Comparison of ENCODE assay signal across 1 cellular context in the genomic region with DNA sequence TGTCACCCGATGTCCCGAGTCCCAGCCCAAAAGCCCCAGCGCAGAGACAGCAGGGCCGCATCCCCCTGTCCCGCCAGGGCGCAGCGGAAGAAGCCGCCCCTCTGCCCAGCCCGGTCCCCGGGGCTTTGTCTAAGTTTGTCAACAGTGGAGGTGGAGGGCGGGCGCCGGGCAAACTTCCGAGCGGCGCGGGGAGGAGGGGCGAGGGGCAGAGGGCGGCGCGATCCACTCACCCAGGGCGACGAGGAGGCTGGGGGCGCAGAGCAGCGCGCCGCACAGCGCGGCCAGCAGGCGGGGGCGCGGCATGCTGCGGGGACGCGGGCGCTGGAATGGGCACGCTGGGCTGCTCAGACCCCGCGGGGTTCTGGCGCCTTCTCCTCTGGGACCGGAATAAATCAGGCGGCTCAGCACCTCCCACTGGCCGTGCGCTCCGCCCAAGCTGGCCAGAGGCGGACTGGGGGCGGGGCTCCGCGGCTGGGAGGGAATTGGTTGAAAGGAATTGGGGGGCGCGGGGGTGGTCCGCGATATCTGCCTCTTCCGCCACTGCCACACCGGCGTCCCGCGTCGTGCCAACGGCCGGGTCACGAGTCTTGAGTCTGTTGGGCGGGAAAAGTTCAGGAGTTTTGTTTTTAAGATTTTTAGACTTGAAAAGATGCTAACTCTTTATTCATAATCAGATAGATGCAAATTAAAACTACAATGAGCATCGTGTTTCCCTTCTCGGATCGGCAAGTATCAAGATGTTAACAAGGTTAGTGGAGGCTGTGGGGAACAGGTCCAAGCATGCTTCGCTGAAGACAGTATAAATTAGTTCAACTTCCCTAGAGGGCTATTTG.
TF ChIP-seq lines count a peak whose summit lies in the region.

A gene with protein sequence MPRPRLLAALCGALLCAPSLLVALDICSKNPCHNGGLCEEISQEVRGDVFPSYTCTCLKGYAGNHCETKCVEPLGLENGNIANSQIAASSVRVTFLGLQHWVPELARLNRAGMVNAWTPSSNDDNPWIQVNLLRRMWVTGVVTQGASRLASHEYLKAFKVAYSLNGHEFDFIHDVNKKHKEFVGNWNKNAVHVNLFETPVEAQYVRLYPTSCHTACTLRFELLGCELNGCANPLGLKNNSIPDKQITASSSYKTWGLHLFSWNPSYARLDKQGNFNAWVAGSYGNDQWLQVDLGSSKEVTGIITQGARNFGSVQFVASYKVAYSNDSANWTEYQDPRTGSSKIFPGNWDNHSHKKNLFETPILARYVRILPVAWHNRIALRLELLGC (minus strand): TSS at position 363 of the 833 bp plus-strand sequence. CDS start 60 bp downstream, at position 303.

TF ChIP-seq in K562, 482 proteins besides CTCF, POLR2A, EP300 and RAD21 (continued from another document and continues in another):
- TF ChIP-seq, protein P1, sequence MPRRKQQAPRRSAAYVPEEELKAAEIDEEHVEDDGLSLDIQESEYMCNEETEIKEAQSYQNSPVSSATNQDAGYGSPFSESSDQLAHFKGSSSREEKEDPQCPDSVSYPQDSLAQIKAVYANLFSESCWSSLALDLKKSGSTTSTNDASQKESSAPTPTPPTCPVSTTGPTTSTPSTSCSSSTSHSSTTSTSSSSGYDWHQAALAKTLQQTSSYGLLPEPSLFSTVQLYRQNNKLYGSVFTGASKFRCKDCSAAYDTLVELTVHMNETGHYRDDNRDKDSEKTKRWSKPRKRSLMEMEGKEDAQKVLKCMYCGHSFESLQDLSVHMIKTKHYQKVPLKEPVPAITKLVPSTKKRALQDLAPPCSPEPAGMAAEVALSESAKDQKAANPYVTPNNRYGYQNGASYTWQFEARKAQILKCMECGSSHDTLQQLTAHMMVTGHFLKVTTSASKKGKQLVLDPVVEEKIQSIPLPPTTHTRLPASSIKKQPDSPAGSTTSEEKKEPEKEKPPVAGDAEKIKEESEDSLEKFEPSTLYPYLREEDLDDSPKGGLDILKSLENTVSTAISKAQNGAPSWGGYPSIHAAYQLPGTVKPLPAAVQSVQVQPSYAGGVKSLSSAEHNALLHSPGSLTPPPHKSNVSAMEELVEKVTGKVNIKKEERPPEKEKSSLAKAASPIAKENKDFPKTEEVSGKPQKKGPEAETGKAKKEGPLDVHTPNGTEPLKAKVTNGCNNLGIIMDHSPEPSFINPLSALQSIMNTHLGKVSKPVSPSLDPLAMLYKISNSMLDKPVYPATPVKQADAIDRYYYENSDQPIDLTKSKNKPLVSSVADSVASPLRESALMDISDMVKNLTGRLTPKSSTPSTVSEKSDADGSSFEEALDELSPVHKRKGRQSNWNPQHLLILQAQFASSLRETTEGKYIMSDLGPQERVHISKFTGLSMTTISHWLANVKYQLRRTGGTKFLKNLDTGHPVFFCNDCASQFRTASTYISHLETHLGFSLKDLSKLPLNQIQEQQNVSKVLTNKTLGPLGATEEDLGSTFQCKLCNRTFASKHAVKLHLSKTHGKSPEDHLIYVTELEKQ (CRISPR knock-in tag; IDR thresholded peaks at IDR 0.05) = no peak
- TF ChIP-seq FOXM1 (IDR thresholded peaks at IDR 0.05; ENCODE audit: low read depth) (no peak), FOXM1 (CRISPR knock-in tag; IDR thresholded peaks at IDR 0.05; ENCODE audit: low read depth) (no peak), MTA3 (IDR thresholded peaks at IDR 0.05; ENCODE audit: borderline replicate concordance) (0 out of 2 replicates have a peak, but pooled peaks have one; percentile 37), ZNF57 (CRISPR knock-in tag; IDR thresholded peaks at IDR 0.05) (no peak), ELF1 (tag; IDR thresholded peaks at IDR 0.05) (no peak), TAF9B (IDR thresholded peaks at IDR 0.05; ENCODE audit: partially characterized antibody) (no peak), HOXB6 (CRISPR knock-in tag; IDR thresholded peaks at IDR 0.05; ENCODE audit: borderline replicate concordance) (no peak), TBL1XR1 (IDR thresholded peaks at IDR 0.05; ENCODE audit: low read length in 2 of 2) (no peak), ZNF316 (IDR thresholded peaks at IDR 0.05) (no peak), FOS (IDR thresholded peaks at IDR 0.05; ENCODE audit: extremely low read depth, insufficient read length) (no peak), PHF20 (IDR thresholded peaks at IDR 0.05; ENCODE audit: partially characterized antibody) (peak; percentile 13), NONO (IDR thresholded peaks at IDR 0.05; ENCODE audit: low read depth in 2 of 2, low read length in 1 of 2) (peak; percentile 63 to 97; a peak in 3 of 4 replicates), POLR2G (IDR thresholded peaks at IDR 0.05; ENCODE audit: low read depth, low read length) (peak; percentile 99), ZNF445 (CRISPR knock-in tag; IDR thresholded peaks at IDR 0.05; ENCODE audit: low read depth) (no peak), PTTG1 (tag; IDR thresholded peaks at IDR 0.05; ENCODE audit: low read depth) (no peak), ZNF324 (CRISPR knock-in tag; IDR thresholded peaks at IDR 0.05) (no peak), ATF4 (CRISPR knock-in tag; IDR thresholded peaks at IDR 0.05) (no peak), ZFP36 (IDR thresholded peaks at IDR 0.05; ENCODE audit: low read depth, low read length, partially characterized antibody) (no peak), ZBTB2 (IDR thresholded peaks at IDR 0.05) (0 out of 2 replicates have a peak, but pooled peaks have one; percentile 15), ZNF274 (IDR thresholded peaks at IDR 0.05; ENCODE audit: borderline replicate concordance, low read depth, low read length) (no peak), MEF2A (IDR thresholded peaks at IDR 0.05; ENCODE audit: control insufficient read depth, low read depth, low read length) (no peak), POLR2AphosphoS5 (IDR thresholded peaks at IDR 0.05; ENCODE audit: control insufficient read depth, insufficient read depth, low read depth, low read length) (peak; percentile 78; the same call in 1 of the 2 replicates), E2F5 (CRISPR knock-in tag; IDR thresholded peaks at IDR 0.05) (no peak), ZNF830 (CRISPR knock-in tag; IDR thresholded peaks at IDR 0.05) (no peak), CBFA2T3 (IDR thresholded peaks at IDR 0.05) (0 out of 2 replicates have a peak, but pooled peaks have one; percentile 12), TEAD1 (CRISPR knock-in tag; IDR thresholded peaks at IDR 0.05) (peak; percentile 20 to 69; a peak in 1 of 4 replicates), TCF7L2 (IDR thresholded peaks at IDR 0.05; ENCODE audit: low read depth, low read length) (no peak), NUFIP1 (IDR thresholded peaks at IDR 0.05; ENCODE audit: partially characterized antibody) (no peak), TBP (optimal IDR thresholded peaks at IDR 0.05; ENCODE audit: low read depth, low read length) (peak; percentile 87), ZKSCAN8 (CRISPR knock-in tag; IDR thresholded peaks at IDR 0.05) (no peak), RBBP5 (IDR thresholded peaks at IDR 0.05; ENCODE audit: borderline replicate concordance, insufficient read depth, low read length, poor library complexity, severe bottlenecking) (peak; percentile 43), THRAP3 (IDR thresholded peaks at IDR 0.05; ENCODE audit: borderline replicate concordance) (no peak)
- TF ChIP-seq, protein P2, sequence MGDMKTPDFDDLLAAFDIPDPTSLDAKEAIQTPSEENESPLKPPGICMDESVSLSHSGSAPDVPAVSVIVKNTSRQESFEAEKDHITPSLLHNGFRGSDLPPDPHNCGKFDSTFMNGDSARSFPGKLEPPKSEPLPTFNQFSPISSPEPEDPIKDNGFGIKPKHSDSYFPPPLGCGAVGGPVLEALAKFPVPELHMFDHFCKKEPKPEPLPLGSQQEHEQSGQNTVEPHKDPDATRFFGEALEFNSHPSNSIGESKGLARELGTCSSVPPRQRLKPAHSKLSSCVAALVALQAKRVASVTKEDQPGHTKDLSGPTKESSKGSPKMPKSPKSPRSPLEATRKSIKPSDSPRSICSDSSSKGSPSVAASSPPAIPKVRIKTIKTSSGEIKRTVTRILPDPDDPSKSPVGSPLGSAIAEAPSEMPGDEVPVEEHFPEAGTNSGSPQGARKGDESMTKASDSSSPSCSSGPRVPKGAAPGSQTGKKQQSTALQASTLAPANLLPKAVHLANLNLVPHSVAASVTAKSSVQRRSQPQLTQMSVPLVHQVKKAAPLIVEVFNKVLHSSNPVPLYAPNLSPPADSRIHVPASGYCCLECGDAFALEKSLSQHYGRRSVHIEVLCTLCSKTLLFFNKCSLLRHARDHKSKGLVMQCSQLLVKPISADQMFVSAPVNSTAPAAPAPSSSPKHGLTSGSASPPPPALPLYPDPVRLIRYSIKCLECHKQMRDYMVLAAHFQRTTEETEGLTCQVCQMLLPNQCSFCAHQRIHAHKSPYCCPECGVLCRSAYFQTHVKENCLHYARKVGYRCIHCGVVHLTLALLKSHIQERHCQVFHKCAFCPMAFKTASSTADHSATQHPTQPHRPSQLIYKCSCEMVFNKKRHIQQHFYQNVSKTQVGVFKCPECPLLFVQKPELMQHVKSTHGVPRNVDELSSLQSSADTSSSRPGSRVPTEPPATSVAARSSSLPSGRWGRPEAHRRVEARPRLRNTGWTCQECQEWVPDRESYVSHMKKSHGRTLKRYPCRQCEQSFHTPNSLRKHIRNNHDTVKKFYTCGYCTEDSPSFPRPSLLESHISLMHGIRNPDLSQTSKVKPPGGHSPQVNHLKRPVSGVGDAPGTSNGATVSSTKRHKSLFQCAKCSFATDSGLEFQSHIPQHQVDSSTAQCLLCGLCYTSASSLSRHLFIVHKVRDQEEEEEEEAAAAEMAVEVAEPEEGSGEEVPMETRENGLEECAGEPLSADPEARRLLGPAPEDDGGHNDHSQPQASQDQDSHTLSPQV (IDR thresholded peaks at IDR 0.05) = 0 out of 2 replicates have a peak, but pooled peaks have one; percentile 12
- TF ChIP-seq, protein P3, sequence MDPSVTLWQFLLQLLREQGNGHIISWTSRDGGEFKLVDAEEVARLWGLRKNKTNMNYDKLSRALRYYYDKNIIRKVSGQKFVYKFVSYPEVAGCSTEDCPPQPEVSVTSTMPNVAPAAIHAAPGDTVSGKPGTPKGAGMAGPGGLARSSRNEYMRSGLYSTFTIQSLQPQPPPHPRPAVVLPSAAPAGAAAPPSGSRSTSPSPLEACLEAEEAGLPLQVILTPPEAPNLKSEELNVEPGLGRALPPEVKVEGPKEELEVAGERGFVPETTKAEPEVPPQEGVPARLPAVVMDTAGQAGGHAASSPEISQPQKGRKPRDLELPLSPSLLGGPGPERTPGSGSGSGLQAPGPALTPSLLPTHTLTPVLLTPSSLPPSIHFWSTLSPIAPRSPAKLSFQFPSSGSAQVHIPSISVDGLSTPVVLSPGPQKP (CRISPR knock-in tag; IDR thresholded peaks at IDR 0.05) = no peak
- TF ChIP-seq, protein P4, sequence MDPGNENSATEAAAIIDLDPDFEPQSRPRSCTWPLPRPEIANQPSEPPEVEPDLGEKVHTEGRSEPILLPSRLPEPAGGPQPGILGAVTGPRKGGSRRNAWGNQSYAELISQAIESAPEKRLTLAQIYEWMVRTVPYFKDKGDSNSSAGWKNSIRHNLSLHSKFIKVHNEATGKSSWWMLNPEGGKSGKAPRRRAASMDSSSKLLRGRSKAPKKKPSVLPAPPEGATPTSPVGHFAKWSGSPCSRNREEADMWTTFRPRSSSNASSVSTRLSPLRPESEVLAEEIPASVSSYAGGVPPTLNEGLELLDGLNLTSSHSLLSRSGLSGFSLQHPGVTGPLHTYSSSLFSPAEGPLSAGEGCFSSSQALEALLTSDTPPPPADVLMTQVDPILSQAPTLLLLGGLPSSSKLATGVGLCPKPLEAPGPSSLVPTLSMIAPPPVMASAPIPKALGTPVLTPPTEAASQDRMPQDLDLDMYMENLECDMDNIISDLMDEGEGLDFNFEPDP (CRISPR knock-in tag; IDR thresholded peaks at IDR 0.05) = no peak
- TF ChIP-seq, protein P5, sequence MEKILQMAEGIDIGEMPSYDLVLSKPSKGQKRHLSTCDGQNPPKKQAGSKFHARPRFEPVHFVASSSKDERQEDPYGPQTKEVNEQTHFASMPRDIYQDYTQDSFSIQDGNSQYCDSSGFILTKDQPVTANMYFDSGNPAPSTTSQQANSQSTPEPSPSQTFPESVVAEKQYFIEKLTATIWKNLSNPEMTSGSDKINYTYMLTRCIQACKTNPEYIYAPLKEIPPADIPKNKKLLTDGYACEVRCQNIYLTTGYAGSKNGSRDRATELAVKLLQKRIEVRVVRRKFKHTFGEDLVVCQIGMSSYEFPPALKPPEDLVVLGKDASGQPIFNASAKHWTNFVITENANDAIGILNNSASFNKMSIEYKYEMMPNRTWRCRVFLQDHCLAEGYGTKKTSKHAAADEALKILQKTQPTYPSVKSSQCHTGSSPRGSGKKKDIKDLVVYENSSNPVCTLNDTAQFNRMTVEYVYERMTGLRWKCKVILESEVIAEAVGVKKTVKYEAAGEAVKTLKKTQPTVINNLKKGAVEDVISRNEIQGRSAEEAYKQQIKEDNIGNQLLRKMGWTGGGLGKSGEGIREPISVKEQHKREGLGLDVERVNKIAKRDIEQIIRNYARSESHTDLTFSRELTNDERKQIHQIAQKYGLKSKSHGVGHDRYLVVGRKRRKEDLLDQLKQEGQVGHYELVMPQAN (IDR thresholded peaks at IDR 0.05; ENCODE audit: borderline replicate concordance) = no peak
- TF ChIP-seq, protein P6, sequence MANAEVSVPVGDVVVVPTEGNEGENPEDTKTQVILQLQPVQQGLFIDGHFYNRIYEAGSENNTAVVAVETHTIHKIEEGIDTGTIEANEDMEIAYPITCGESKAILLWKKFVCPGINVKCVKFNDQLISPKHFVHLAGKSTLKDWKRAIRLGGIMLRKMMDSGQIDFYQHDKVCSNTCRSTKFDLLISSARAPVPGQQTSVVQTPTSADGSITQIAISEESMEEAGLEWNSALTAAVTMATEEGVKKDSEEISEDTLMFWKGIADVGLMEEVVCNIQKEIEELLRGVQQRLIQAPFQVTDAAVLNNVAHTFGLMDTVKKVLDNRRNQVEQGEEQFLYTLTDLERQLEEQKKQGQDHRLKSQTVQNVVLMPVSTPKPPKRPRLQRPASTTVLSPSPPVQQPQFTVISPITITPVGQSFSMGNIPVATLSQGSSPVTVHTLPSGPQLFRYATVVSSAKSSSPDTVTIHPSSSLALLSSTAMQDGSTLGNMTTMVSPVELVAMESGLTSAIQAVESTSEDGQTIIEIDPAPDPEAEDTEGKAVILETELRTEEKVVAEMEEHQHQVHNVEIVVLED (CRISPR knock-in tag; IDR thresholded peaks at IDR 0.05) = no peak
